9 cellular contexts compared by ENCODE assay signal in the genomic region with DNA sequence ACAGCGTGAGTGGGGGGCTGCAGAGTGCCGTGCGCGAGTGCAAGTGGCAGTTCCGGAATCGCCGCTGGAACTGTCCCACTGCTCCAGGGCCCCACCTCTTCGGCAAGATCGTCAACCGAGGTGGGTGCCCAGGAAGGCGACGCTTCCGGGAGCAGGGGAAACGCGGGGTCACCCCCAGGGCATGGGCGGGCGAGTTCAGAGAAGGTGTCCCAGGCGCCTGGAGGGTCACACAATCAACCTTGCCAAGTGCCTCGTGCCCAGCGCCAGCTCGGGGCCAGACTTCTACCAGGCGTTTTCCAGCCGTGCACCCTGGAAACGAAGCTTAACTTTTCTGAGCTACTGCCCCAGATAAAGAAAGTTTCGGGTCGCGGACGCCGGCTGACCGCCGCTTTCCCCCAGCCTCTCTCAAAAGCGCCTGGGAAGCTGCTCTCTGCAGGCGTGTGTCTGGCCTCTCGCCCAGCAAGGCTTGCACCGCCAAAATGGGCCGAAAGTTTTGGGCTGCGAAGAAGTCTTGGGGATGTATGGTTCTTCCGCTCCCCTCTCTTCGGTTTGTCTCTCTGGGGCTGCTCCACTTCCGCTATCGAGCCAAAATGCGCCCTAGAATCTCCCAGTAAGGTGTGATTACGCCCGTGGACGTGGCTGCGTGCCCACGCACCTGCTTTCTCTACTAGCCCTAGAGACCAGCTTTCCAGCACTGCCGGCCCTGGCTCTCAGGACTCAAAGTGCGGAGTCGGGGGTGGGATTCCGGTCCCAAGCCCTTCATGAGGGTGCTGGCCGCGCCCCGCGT. TPM values are rescaled to one million over a fixed set of nuclear protein-coding genes. Genes with fewer than 3 reads are reported as not detected.
DNase-seq lines count a peak whose midpoint lies in the region; ATAC-seq and TF ChIP-seq lines count a peak whose summit lies in the region.
"Had no signal": no experiment of that assay in that cellular context is flagged by ENCODE, and none has a peak within 500 bp of the region (broad histone marks: within the 10 kb centered on the region; RNA-seq: fewer than 3 reads in every experiment).

No MANE protein-coding gene starts in this region.

- WGBS in endodermal cell (ENCODE audit: insufficient coverage in 1 of 2, insufficient read length in 1 of 2), 2 experiments, result 4 to 7% methylated on average over 49 to 55 of the region's 55 CpGs

- ATAC-seq in GM18517 (IDR thresholded peaks at IDR 0.05; ENCODE audit: unreplicated experiment) (no peak), HG03439 (IDR thresholded peaks at IDR 0.05; ENCODE audit: unreplicated experiment) (no peak)

- TF ChIP-seq CTCF in endodermal cell (conservative IDR thresholded peaks at IDR 0.05), result no peak

- intact Hi-C loops in posterior vena cava (cut with DNase I), result no loop called here

- H3K9ac ChIP-seq in ES-I3 (ENCODE audit: low read depth, low read length) (peak overlapping the region; percentile 44; the same call in 1 of the 2 replicates), endodermal cell (ENCODE audit: extremely low read depth, low read length, poor library complexity, severe bottlenecking) (no peak overlapping the region)

- no peaks in the 10 kb centered on the region for H3K36me3 Mint-ChIP-seq in T-helper 1 cell treated with Interleukin-12 subunit alpha and Interleukin-12 subunit beta and Interleukin-4 antibody, amounts not matched to agents 30 μg/mL and 1 μg/mL, for 36 hours (ENCODE audit: low read depth)
- H3K36me3 Mint-ChIP-seq in endodermal cell (ENCODE audit: low read depth), result no peaks in the 10 kb centered on the region

- peaks cover 99% of the 10 kb centered on the region for H3K27me3 ChIP-seq in endodermal cell (ENCODE audit: control insufficient read depth, insufficient read depth, low read length, poor library complexity, severe bottlenecking)

- no peaks in the 10 kb centered on the region for H3K4me1 ChIP-seq in ES-I3 (ENCODE audit: insufficient read depth, low read length)
- H3K4me1 ChIP-seq in endodermal cell (ENCODE audit: control insufficient read depth, insufficient read depth, low read length), result peaks cover 8% of the 10 kb centered on the region

- DNase-seq in endodermal cell (no peak), posterior vena cava (ENCODE audit: low spot score) (peak; percentile 79), NCI-H2107 (lab: John Stamatoyannopoulos, UW) (no peak), hepatic stellate cell (ENCODE audit: low spot score) (no peak)

- no peaks in the 10 kb centered on the region for H3K9me3 Mint-ChIP-seq in T-helper 1 cell treated with Interleukin-12 subunit alpha and Interleukin-12 subunit beta and Interleukin-4 antibody, amounts not matched to agents 30 μg/mL and 1 μg/mL, for 36 hours
- no peaks in the 10 kb centered on the region for H3K9me3 Mint-ChIP-seq in endodermal cell

- H3K27ac ChIP-seq in endodermal cell (ENCODE audit: low read depth, low read length), result no peak overlapping the region

- peak overlapping the region; percentile 69 for H3K4me3 ChIP-seq in endodermal cell (ENCODE audit: low read length)

- peak overlapping the region; percentile 42 for H3K27ac Mint-ChIP-seq in T-helper 1 cell treated with Interleukin-12 subunit alpha and Interleukin-12 subunit beta and Interleukin-4 antibody, amounts not matched to agents 30 μg/mL and 1 μg/mL, for 36 hours
- no peak overlapping the region for H3K27ac Mint-ChIP-seq in endodermal cell

- H3K4me1 Mint-ChIP-seq in T-helper 1 cell treated with Interleukin-12 subunit alpha and Interleukin-12 subunit beta and Interleukin-4 antibody, amounts not matched to agents 30 μg/mL and 1 μg/mL, for 36 hours (ENCODE audit: low read depth), result peaks cover 44% of the 10 kb centered on the region
- H3K4me1 Mint-ChIP-seq in endodermal cell, result peaks cover 13% of the 10 kb centered on the region

- H3K36me3 ChIP-seq in ES-I3 (ENCODE audit: insufficient read depth, low read length) (no peaks in the 10 kb centered on the region), endodermal cell (ENCODE audit: control insufficient read depth, insufficient read depth, low read length) (no peaks in the 10 kb centered on the region)

- H3K27me3 Mint-ChIP-seq in T-helper 1 cell treated with Interleukin-12 subunit alpha and Interleukin-12 subunit beta and Interleukin-4 antibody, amounts not matched to agents 30 μg/mL and 1 μg/mL, for 36 hours (ENCODE audit: low read depth), result peaks cover 96% of the 10 kb centered on the region
- peaks cover 99% of the 10 kb centered on the region for H3K27me3 Mint-ChIP-seq in endodermal cell (ENCODE audit: insufficient read depth)

- no peaks in the 10 kb centered on the region for H3K9me3 ChIP-seq in ES-I3 (ENCODE audit: control insufficient read depth, insufficient read depth, low read length)
- no peaks in the 10 kb centered on the region for H3K9me3 ChIP-seq in endodermal cell (ENCODE audit: control insufficient read depth, low read length)

- H3K4me3 Mint-ChIP-seq in T-helper 1 cell treated with Interleukin-12 subunit alpha and Interleukin-12 subunit beta and Interleukin-4 antibody, amounts not matched to agents 30 μg/mL and 1 μg/mL, for 36 hours, result peak overlapping the region; percentile 84
- peak overlapping the region; percentile 49 for H3K4me3 Mint-ChIP-seq in endodermal cell

RNA-seq across cellular contexts. Expression of gene WNT1, which starts 1.7 kb away (rescaled TPM):
- total RNA-seq in endodermal cell (not detected), posterior vena cava (not detected)
- 31.2 TPM for polyA plus RNA-seq in endodermal cell (2013, experiment 1 of 2)
- 22.4 TPM for polyA plus RNA-seq in endodermal cell (2013, experiment 2 of 2)
- total RNA-seq: myocyte had no signal

RNA-seq across cellular contexts. Expression of gene WNT10B, which starts 8.3 kb away (rescaled TPM):
- under 1 TPM; 0.20 to 0.29 TPM for total RNA-seq in endodermal cell
- 10.8 TPM for polyA plus RNA-seq in endodermal cell (2013, experiment 1 of 2)
- polyA plus RNA-seq in endodermal cell (2013, experiment 2 of 2), result 7.3 TPM
- 1 to 10 TPM in 1 of 2 donors, under 1 TPM in 1; 0.33 to 4.0 TPM for total RNA-seq in posterior vena cava

RNA-seq across cellular contexts. Expression of gene DDN, which starts 19.4 kb away (rescaled TPM):
- total RNA-seq in endodermal cell, result under 1 TPM; 0.31 to 0.33 TPM
- polyA plus RNA-seq in endodermal cell (2013, experiment 1 of 2), result 1.2 TPM
- polyA plus RNA-seq in endodermal cell (2013, experiment 2 of 2), result 0.79 TPM
- not detected for total RNA-seq in posterior vena cava

RNA-seq across cellular contexts. Expression of gene ARF3, which starts 22.5 kb away (rescaled TPM):
- total RNA-seq in endodermal cell (100 to 1,000 TPM; 237 to 288 TPM), posterior vena cava (100 to 1,000 TPM; 127 to 130 TPM)
- polyA plus RNA-seq in endodermal cell (2013, experiment 1 of 2), result 112 TPM
- polyA plus RNA-seq in endodermal cell (2013, experiment 2 of 2), result 102 TPM

RNA-seq across cellular contexts. Expression of gene PRKAG1, which starts 38.8 kb away (rescaled TPM):
- total RNA-seq in endodermal cell, result 10 to 100 TPM; 27.6 to 38.1 TPM
- polyA plus RNA-seq in endodermal cell (2013, experiment 1 of 2), result 45.4 TPM
- 36.6 TPM for polyA plus RNA-seq in endodermal cell (2013, experiment 2 of 2)
- total RNA-seq in posterior vena cava, result 10 to 100 TPM; 52.2 to 57.3 TPM
